14 cellular contexts compared by ENCODE assay signal in genomic region chr12:111238075-111238734, GRCh38.
DNase-seq lines count a peak whose midpoint lies in the region; ATAC-seq, FAIRE-seq and TF ChIP-seq lines count a peak whose summit lies in the region.
"Had no signal": no experiment of that assay in that cellular context is flagged by ENCODE, and none has a peak within 500 bp of the region (broad histone marks: within the 10 kb centered on the region; RNA-seq: fewer than 3 reads in every experiment).

No MANE protein-coding gene starts in this region.

- FAIRE-seq in K562 (lab: Jason Lieb, UNC): no peak
- FAIRE-seq: GM19239 had no signal

- no peak overlapping the region for H3K9ac ChIP-seq in K562 (ENCODE audit: insufficient read depth in 1 of 2, low read depth in 2 of 2, low read length in 2 of 2)

- TF ChIP-seq POLR2A in K562 (conservative IDR thresholded peaks at IDR 0.05): no peak

- ATAC-seq in K562 (no peak), HG03097 (IDR thresholded peaks at IDR 0.05; ENCODE audit: low FRiP score, unreplicated experiment) (no peak)
- ATAC-seq: HCT116 had no signal

- H2AFZ ChIP-seq in K562 (ENCODE audit: low read depth, low read length): no peak overlapping the region

- 0 out of 2 replicates have a peak, but pooled peaks cover 3% of the 10 kb centered on the region for H4K20me1 ChIP-seq in K562 (replicated peaks; ENCODE audit: control insufficient read depth, insufficient read depth, low read length)

- in situ Hi-C loops in K562 (cut with MboI): no loop called here

- no peaks in the 10 kb centered on the region for H3K4me1 ChIP-seq in K562 (replicated peaks in 1 of 2; ENCODE audit: control insufficient read depth in 2 of 2, insufficient read depth in 2 of 2, low read length in 2 of 2)

- intact Hi-C loops in K562 (cut with micrococcal nuclease): no loop called here

- POLR2A ChIA-PET in K562 (lab: Yijun Ruan, JAX): interaction anchor here (0.7 kb wide), 1 partner anchor 10 kb away, joined by 3 read pairs; no protein-coding TSS in a partner anchor

- no peaks in the 10 kb centered on the region for H3K9me3 ChIP-seq in K562 (replicated peaks; ENCODE audit: control insufficient read depth, insufficient read depth, low read depth, low read length)

- H3K27ac ChIP-seq in K562 (ENCODE audit: extremely low read depth, low read depth, low read length): no peak overlapping the region

- CTCF ChIA-PET in K562 (lab: Yijun Ruan, JAX; ENCODE audit: low intra/inter-chr PET ratio): no interaction called here

- no peaks in the 10 kb centered on the region for H3K36me3 ChIP-seq in K562 (ENCODE audit: control insufficient read depth, insufficient read depth, low read length)

- H3K4me3 ChIP-seq in K562: no peak overlapping the region

- BruUV-seq in K562 (replicated peaks; lab: Mats Ljungman, UMichigan): no TSS peak

- no peak for TF ChIP-seq EP300 in K562 (IDR thresholded peaks at IDR 0.05; ENCODE audit: low read length)

- 0% methylated on average over 5 of the region's 5 CpGs for WGBS in K562 (ENCODE audit: insufficient coverage, low coverage, missing lambda C conversion rate)

- no peaks in the 10 kb centered on the region for H3K9me1 ChIP-seq in K562 (ENCODE audit: control insufficient read depth, insufficient read depth, low read length)

- no peak overlapping the region for H3K4me2 ChIP-seq in K562 (ENCODE audit: insufficient read depth, low read length)

- no peak for TF ChIP-seq RAD21 in K562 (CRISPR knock-in tag; conservative IDR thresholded peaks at IDR 0.05 in 1 of 2, IDR thresholded peaks at IDR 0.05 in 1 of 2)

- no peaks in the 10 kb centered on the region for H3K79me2 ChIP-seq in K562 (ENCODE audit: control insufficient read depth, insufficient read depth, low read length)

- H3K27me3 ChIP-seq in K562 (ENCODE audit: control insufficient read depth in 2 of 2, insufficient read depth in 2 of 2, low read length in 2 of 2): peaks cover 19 to 51% of the 10 kb centered on the region in 2 experiments

- no peak for TF ChIP-seq CTCF in K562 (IDR thresholded peaks at IDR 0.05 in 2 of 3, conservative IDR thresholded peaks at IDR 0.05 in 1 of 3; ENCODE audit: insufficient read depth in 2 of 3, low read depth in 1 of 3, low read length in 3 of 3)

- DNase-seq in NCI-H2227 (lab: John Stamatoyannopoulos, UW; ENCODE audit: unreplicated experiment): peak; percentile 37
- DNase-seq in NCI-H2227 treated with DMSO at 0.1 percent for 48 hours (lab: John Stamatoyannopoulos, UW): no peak
- DNase-seq in COR-L47 (lab: John Stamatoyannopoulos, UW): peak; percentile 51
- peak; percentile 25 for DNase-seq in NCI-H1417 treated with DMSO at 0.1 percent for 48 hours (lab: John Stamatoyannopoulos, UW)
- no peak for DNase-seq in K562 (ENCODE audit: extremely low read depth in 1 of 4, low spot score in 3 of 4)
- DNase-seq in COLO668 (lab: John Stamatoyannopoulos, UW; ENCODE audit: unreplicated experiment): no peak
- DNase-seq in stimulated activated CD4-positive, alpha-beta T cell treated with anti-CD3 and anti-CD28 coated beads, Interleukin-2, amount 100 ng/mL, for 24 hours: no peak
- DNase-seq: C1 segment of cervical spinal cord; CD4-positive, alpha-beta T cell; DMS53; GF-D8 had no signal

TF ChIP-seq in K562, 482 proteins besides CTCF, POLR2A, EP300 and RAD21:
- TF ChIP-seq FOXM1 (IDR thresholded peaks at IDR 0.05; ENCODE audit: low read depth) (no peak), FOXM1 (CRISPR knock-in tag; IDR thresholded peaks at IDR 0.05; ENCODE audit: low read depth) (no peak), ZBTB17 (CRISPR knock-in tag; IDR thresholded peaks at IDR 0.05) (no peak), HIVEP1 (CRISPR knock-in tag; IDR thresholded peaks at IDR 0.05) (no peak), HMBOX1 (IDR thresholded peaks at IDR 0.05) (no peak), MIER1 (IDR thresholded peaks at IDR 0.05; ENCODE audit: low read depth) (no peak), NR2F6 (CRISPR knock-in tag; IDR thresholded peaks at IDR 0.05) (no peak), ZFP36 (IDR thresholded peaks at IDR 0.05; ENCODE audit: low read depth, low read length, partially characterized antibody) (peak; percentile 74), GMEB1 (CRISPR knock-in tag; IDR thresholded peaks at IDR 0.05) (no peak), RBM25 (IDR thresholded peaks at IDR 0.05; ENCODE audit: low read depth, low read length, severe bottlenecking) (peak; percentile 93), KDM1A (IDR thresholded peaks at IDR 0.05) (0 out of 4 replicates have a peak, but pooled peaks of 1 of the 2 experiments have one; percentile 13), MYBL2 (IDR thresholded peaks at IDR 0.05; ENCODE audit: low read depth) (no peak), MYBL2 (CRISPR knock-in tag; IDR thresholded peaks at IDR 0.05; ENCODE audit: borderline replicate concordance) (no peak), RFX1 (IDR thresholded peaks at IDR 0.05) (no peak), GTF2A2 (tag; IDR thresholded peaks at IDR 0.05) (no peak), WHSC1 (IDR thresholded peaks at IDR 0.05; ENCODE audit: low read length) (no peak), PKNOX1 (IDR thresholded peaks at IDR 0.05) (no peak), CEBPG (CRISPR knock-in tag; IDR thresholded peaks at IDR 0.05) (no peak), CEBPG (tag; conservative IDR thresholded peaks at IDR 0.05 in 1 of 2, IDR thresholded peaks at IDR 0.05 in 1 of 2) (no peak), FOSL1 (tag; conservative IDR thresholded peaks at IDR 0.05) (no peak), ZNF644 (tag; IDR thresholded peaks at IDR 0.05; ENCODE audit: low read depth) (no peak)

Comparison
In these comparisons a context has a peak if more than half of its experiments do, and no peak if none do; other contexts are left out.
1. DNase-seq: peak in NCI-H2227 (single experiment), COR-L47 (single experiment) and NCI-H1417 treated with DMSO at 0.1 percent for 48 hours (single experiment); none in NCI-H2227 treated with DMSO at 0.1 percent for 48 hours (single experiment), K562 (0 of 4), COLO668 (single experiment) and stimulated activated CD4-positive, alpha-beta T cell treated with anti-CD3 and anti-CD28 coated beads, Interleukin-2, amount 100 ng/mL, for 24 hours (0 of 2).